In the genomic region with DNA sequence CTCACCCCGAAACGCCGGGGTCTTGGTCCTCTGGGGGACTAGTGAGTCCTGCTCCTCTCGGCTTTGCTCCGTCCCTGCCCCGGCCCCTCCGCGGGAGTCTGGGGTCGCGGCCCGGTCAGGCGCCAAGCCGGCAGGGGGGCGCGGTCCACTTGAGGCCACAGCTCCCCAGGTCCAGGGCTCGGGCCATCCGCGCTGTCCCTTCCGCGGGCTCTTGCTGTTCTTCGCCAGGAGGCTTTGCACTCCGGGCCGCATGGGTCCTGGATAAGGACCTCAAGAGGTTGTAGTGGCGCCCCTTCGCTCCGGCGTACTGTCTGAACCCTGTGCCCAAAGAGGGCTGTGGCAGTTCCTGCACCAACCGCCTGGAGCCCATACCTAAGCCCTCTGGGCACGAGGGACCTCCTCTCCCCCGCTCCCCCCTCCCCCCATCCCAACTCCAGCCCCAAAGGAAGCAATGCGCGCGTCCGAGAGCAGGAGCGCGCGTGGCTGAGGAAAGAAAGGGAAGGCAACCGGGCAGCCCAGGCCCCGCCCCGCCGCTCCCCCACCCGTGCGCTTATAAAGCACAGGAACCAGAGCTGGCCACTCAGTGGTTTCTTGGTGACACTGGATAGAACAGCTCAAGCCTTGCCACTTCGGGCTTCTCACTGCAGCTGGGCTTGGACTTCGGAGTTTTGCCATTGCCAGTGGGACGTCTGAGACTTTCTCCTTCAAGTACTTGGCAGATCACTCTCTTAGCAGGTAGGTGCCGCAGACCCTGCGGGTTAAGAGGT, we compare ENCODE assay signal across 1 cellular context.
TF ChIP-seq lines count a peak whose summit lies in the region.

A gene with protein sequence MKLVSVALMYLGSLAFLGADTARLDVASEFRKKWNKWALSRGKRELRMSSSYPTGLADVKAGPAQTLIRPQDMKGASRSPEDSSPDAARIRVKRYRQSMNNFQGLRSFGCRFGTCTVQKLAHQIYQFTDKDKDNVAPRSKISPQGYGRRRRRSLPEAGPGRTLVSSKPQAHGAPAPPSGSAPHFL (plus strand): TSS at position 579 of the 767 bp plus-strand sequence. CDS start 628 bp downstream, outside the sequence.

TF ChIP-seq in K562, 482 proteins besides CTCF, POLR2A, EP300 and RAD21 (continued from another document and continues in another):
- TF ChIP-seq ARID1B (IDR thresholded peaks at IDR 0.05) (no peak), RNF219 (CRISPR knock-in tag; IDR thresholded peaks at IDR 0.05) (no peak), ZBTB5 (IDR thresholded peaks at IDR 0.05) (no peak), ZNF212 (CRISPR knock-in tag; IDR thresholded peaks at IDR 0.05) (no peak), TARDBP (IDR thresholded peaks at IDR 0.05) (no peak), HEY1 (CRISPR knock-in tag; IDR thresholded peaks at IDR 0.05; ENCODE audit: borderline replicate concordance) (no peak), CCNT2 (IDR thresholded peaks at IDR 0.05; ENCODE audit: borderline replicate concordance, extremely low read depth, insufficient read length, low read depth, low read length) (no peak), KDM5B (IDR thresholded peaks at IDR 0.05; ENCODE audit: insufficient replicate concordance, low read depth, low read length) (peak; percentile 87), DACH1 (IDR thresholded peaks at IDR 0.05; ENCODE audit: partially characterized antibody) (no peak), HNRNPK (IDR thresholded peaks at IDR 0.05; ENCODE audit: low read depth, low read length, poor library complexity, severe bottlenecking) (no peak), FOXP4 (CRISPR knock-in tag; IDR thresholded peaks at IDR 0.05; ENCODE audit: borderline replicate concordance) (no peak), CXXC5 (CRISPR knock-in tag; IDR thresholded peaks at IDR 0.05) (peak; percentile 54), ZFX (CRISPR knock-in tag; IDR thresholded peaks at IDR 0.05) (peak; percentile 38; the same call in 1 of the 2 replicates), JUND (IDR thresholded peaks at IDR 0.05; ENCODE audit: borderline replicate concordance, low read depth, low read length) (no peak), JUND (tag; IDR thresholded peaks at IDR 0.05; ENCODE audit: borderline replicate concordance, low read depth, low read length) (no peak), TGIF2 (CRISPR knock-in tag; IDR thresholded peaks at IDR 0.05) (no peak), GATAD2A (IDR thresholded peaks at IDR 0.05) (no peak), PTBP1 (IDR thresholded peaks at IDR 0.05; ENCODE audit: low read depth, low read length) (no peak), HNRNPH1 (optimal IDR thresholded peaks at IDR 0.05; ENCODE audit: low read depth, low read length) (no peak), SP2 (IDR thresholded peaks at IDR 0.05; ENCODE audit: extremely low read depth, low read depth, low read length, poor library complexity, severe bottlenecking) (no peak), MAFG (tag; conservative IDR thresholded peaks at IDR 0.05) (no peak), CREB1 (IDR thresholded peaks at IDR 0.05) (no peak), CREB1 (CRISPR knock-in tag; IDR thresholded peaks at IDR 0.05) (no peak), ZKSCAN1 (IDR thresholded peaks at IDR 0.05; ENCODE audit: low read depth, low read length) (no peak)
- TF ChIP-seq, protein P1, sequence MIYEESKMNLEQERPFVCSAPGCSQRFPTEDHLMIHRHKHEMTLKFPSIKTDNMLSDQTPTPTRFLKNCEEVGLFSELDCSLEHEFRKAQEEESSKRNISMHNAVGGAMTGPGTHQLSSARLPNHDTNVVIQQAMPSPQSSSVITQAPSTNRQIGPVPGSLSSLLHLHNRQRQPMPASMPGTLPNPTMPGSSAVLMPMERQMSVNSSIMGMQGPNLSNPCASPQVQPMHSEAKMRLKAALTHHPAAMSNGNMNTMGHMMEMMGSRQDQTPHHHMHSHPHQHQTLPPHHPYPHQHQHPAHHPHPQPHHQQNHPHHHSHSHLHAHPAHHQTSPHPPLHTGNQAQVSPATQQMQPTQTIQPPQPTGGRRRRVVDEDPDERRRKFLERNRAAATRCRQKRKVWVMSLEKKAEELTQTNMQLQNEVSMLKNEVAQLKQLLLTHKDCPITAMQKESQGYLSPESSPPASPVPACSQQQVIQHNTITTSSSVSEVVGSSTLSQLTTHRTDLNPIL (CRISPR knock-in tag; IDR thresholded peaks at IDR 0.05), result no peak
- TF ChIP-seq, protein P2, sequence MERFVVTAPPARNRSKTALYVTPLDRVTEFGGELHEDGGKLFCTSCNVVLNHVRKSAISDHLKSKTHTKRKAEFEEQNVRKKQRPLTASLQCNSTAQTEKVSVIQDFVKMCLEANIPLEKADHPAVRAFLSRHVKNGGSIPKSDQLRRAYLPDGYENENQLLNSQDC (CRISPR knock-in tag; IDR thresholded peaks at IDR 0.05), result no peak
- TF ChIP-seq, protein P3, sequence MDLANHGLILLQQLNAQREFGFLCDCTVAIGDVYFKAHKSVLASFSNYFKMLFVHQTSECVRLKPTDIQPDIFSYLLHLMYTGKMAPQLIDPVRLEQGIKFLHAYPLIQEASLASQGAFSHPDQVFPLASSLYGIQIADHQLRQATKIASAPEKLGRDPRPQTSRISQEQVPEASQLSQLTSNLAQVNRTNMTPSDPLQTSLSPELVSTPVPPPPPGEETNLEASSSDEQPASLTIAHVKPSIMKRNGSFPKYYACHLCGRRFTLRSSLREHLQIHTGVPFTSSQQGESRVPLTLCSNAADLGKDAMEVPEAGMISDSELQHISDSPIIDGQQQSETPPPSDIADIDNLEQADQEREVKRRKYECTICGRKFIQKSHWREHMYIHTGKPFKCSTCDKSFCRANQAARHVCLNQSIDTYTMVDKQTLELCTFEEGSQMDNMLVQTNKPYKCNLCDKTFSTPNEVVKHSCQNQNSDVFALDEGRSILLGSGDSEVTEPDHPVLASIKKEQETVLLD (IDR thresholded peaks at IDR 0.05), result no peak
- TF ChIP-seq, protein P4, sequence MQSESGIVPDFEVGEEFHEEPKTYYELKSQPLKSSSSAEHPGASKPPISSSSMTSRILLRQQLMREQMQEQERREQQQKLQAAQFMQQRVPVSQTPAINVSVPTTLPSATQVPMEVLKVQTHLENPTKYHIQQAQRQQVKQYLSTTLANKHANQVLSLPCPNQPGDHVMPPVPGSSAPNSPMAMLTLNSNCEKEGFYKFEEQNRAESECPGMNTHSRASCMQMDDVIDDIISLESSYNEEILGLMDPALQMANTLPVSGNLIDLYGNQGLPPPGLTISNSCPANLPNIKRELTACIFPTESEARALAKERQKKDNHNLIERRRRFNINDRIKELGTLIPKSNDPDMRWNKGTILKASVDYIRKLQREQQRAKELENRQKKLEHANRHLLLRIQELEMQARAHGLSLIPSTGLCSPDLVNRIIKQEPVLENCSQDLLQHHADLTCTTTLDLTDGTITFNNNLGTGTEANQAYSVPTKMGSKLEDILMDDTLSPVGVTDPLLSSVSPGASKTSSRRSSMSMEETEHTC (IDR thresholded peaks at IDR 0.05), result no peak
- TF ChIP-seq, protein P5, sequence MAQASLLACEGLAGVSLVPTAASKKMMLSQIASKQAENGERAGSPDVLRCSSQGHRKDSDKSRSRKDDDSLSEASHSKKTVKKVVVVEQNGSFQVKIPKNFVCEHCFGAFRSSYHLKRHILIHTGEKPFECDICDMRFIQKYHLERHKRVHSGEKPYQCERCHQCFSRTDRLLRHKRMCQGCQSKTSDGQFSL (CRISPR knock-in tag; IDR thresholded peaks at IDR 0.05), result peak; percentile 41; the same call in 1 of the 2 replicates
- TF ChIP-seq, protein P5 (tag; IDR thresholded peaks at IDR 0.05), result no peak
- TF ChIP-seq, protein P6, sequence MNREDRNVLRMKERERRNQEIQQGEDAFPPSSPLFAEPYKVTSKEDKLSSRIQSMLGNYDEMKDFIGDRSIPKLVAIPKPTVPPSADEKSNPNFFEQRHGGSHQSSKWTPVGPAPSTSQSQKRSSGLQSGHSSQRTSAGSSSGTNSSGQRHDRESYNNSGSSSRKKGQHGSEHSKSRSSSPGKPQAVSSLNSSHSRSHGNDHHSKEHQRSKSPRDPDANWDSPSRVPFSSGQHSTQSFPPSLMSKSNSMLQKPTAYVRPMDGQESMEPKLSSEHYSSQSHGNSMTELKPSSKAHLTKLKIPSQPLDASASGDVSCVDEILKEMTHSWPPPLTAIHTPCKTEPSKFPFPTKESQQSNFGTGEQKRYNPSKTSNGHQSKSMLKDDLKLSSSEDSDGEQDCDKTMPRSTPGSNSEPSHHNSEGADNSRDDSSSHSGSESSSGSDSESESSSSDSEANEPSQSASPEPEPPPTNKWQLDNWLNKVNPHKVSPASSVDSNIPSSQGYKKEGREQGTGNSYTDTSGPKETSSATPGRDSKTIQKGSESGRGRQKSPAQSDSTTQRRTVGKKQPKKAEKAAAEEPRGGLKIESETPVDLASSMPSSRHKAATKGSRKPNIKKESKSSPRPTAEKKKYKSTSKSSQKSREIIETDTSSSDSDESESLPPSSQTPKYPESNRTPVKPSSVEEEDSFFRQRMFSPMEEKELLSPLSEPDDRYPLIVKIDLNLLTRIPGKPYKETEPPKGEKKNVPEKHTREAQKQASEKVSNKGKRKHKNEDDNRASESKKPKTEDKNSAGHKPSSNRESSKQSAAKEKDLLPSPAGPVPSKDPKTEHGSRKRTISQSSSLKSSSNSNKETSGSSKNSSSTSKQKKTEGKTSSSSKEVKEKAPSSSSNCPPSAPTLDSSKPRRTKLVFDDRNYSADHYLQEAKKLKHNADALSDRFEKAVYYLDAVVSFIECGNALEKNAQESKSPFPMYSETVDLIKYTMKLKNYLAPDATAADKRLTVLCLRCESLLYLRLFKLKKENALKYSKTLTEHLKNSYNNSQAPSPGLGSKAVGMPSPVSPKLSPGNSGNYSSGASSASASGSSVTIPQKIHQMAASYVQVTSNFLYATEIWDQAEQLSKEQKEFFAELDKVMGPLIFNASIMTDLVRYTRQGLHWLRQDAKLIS (CRISPR knock-in tag; IDR thresholded peaks at IDR 0.05), result no peak
